Comparison of ENCODE assay signal across 12 cellular contexts in the genomic region with DNA sequence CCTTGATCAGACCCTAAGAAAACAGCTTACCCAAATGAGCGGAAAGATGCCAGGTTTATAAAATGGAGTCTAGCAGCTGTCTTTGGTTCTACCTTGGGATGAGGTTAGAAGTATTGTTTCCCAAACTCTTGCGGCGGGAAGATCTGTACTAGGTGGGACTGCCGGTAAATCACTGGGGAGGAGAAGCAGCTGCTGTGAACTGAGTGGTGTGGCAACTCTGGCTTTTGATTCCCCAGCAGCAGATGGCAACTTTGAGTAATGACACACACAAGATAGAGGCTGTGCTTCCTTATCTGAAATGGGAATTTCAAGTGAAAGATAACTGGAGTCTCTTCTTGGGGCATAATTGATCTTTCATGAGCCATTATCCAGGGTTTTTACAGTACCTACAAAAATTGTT.
"Had no signal": no experiment of that assay in that cellular context is flagged by ENCODE, and none has a peak within 500 bp of the region (broad histone marks: within the 10 kb centered on the region; RNA-seq: fewer than 3 reads in every experiment).

No MANE protein-coding gene starts in this region.

- DNase-seq: activated CD4-positive, alpha-beta T cell treated with anti-CD3 and anti-CD28 coated beads, Interleukin-2, amount 50 U/mL, for 4 hours; activated CD4-positive, CD25-positive, alpha-beta regulatory T cell treated with anti-CD3 and anti-CD28 coated beads, Interleukin-2, amount 50 U/mL, for 72 hours; activated effector memory CD4-positive, alpha-beta T cell treated with Interleukin-2 at 50 U/mL for 16 hours; activated T-cell treated with anti-CD3 and anti-CD28 coated beads, Interleukin-2, amount 50 U/mL, for 1 hour; head of caudate nucleus; retina; stimulated activated CD4-positive, alpha-beta T cell treated with anti-CD3 and anti-CD28 coated beads, Interleukin-1b, Interleukin-23, amount 100 ng/mL, for 48 hours; transverse colon had no signal

- H3K4me3 ChIP-seq: esophagus muscularis mucosa, transverse colon had no signal

- H3K36me3 ChIP-seq: esophagus muscularis mucosa, transverse colon had no signal

- H3K9me3 ChIP-seq: esophagus muscularis mucosa, transverse colon had no signal

- H3K9ac ChIP-seq: parathyroid adenoma had no signal

- H3K79me2 ChIP-seq: parathyroid adenoma had no signal

- H3K27me3 ChIP-seq: esophagus muscularis mucosa, transverse colon had no signal

- H2AFZ ChIP-seq: parathyroid adenoma had no signal

- ATAC-seq: left lobe of liver; stimulated activated memory B cell treated with anti-CD40 and anti-IgM and Interleukin-4, amounts not matched to agents 10 μg/mL and 1 μg/mL and 100 μg/mL, for 72 hours had no signal

- H3K27ac ChIP-seq: esophagus muscularis mucosa, parathyroid adenoma, transverse colon had no signal
